In genomic region chr20:25038591-25039015, GRCh38 we compare ENCODE assay signal across 15 cellular contexts. TPM values are rescaled to one million over a fixed set of nuclear protein-coding genes. Genes with fewer than 3 reads are reported as not detected.
DNase-seq lines count a peak whose midpoint lies in the region; ATAC-seq, FAIRE-seq and TF ChIP-seq lines count a peak whose summit lies in the region.
"Had no signal": no experiment of that assay in that cellular context is flagged by ENCODE, and none has a peak within 500 bp of the region (broad histone marks: within the 10 kb centered on the region; RNA-seq: fewer than 3 reads in every experiment).

No MANE protein-coding gene starts in this region.

- H3K9me3 Mint-ChIP-seq in CD14-positive monocyte = no peaks in the 10 kb centered on the region
- H3K9me3 Mint-ChIP-seq in HFFc6 = no peaks in the 10 kb centered on the region

- DNase-seq in CD14-positive monocyte (ENCODE audit: low spot score) (peak; percentile 23), NCI-H69 (lab: John Stamatoyannopoulos, UW) (peak; percentile 52), small intestine (no peak), HFFc6 (no peak), NCI-H2107 treated with DMSO at 0.1 percent for 48 hours (lab: John Stamatoyannopoulos, UW; ENCODE audit: unreplicated experiment) (no peak)
- DNase-seq: activated T-cell treated with anti-CD3 and anti-CD28 coated beads for 4 hours, GM23248, IMR-90 had no signal

- ATAC-seq in gastroesophageal sphincter = no peak
- no peak for ATAC-seq in GM21360 (IDR thresholded peaks at IDR 0.05; ENCODE audit: unreplicated experiment)
- ATAC-seq in HG03095 (IDR thresholded peaks at IDR 0.05; ENCODE audit: unreplicated experiment) = no peak

- H3K4me1 ChIP-seq in gastroesophageal sphincter = peaks cover 11 to 99% (median 93%) of the 10 kb centered on the region in 3 donors
- peaks cover 43 to 46% of the 10 kb centered on the region in 2 donors for H3K4me1 ChIP-seq in small intestine (ENCODE audit: control insufficient read depth in 2 of 2, insufficient read depth in 1 of 2, low read depth in 1 of 2, low read length in 1 of 2)

- H3K9me3 ChIP-seq in gastroesophageal sphincter (no peaks in the 10 kb centered on the region), small intestine (ENCODE audit: control insufficient read depth, low read depth) (no peaks in the 10 kb centered on the region)

- H3K36me3 ChIP-seq in gastroesophageal sphincter (no peaks in the 10 kb centered on the region), small intestine (ENCODE audit: control insufficient read depth in 2 of 2, insufficient read depth in 2 of 2, low read length in 2 of 2) (peaks cover 0 to 2% of the 10 kb centered on the region in 2 donors)

- H3K27ac Mint-ChIP-seq in CD14-positive monocyte (peak overlapping the region in 1 of 7 donors; percentile 26), HFFc6 (no peak overlapping the region)

- H3K4me1 Mint-ChIP-seq in CD14-positive monocyte (peaks cover 40% of the 10 kb centered on the region), HFFc6 (ENCODE audit: low read depth) (peaks cover 13% of the 10 kb centered on the region)

- no peak for FAIRE-seq in small intestine (lab: Jason Lieb, UNC)
- FAIRE-seq: bronchial epithelial cell, islet of Langerhans, RCC 7860 had no signal

- H3K36me3 Mint-ChIP-seq in CD14-positive monocyte = peaks cover 3 to 12% of the 10 kb centered on the region in 2 donors
- no peaks in the 10 kb centered on the region for H3K36me3 Mint-ChIP-seq in HFFc6 (ENCODE audit: low read depth)

- H3K27ac ChIP-seq in gastroesophageal sphincter (peak overlapping the region; percentile 83 to 92 (median 87)), small intestine (ENCODE audit: low read depth in 1 of 2, low read length in 1 of 2) (peak overlapping the region; percentile 63 to 64)
- H3K27ac ChIP-seq: GM23248 had no signal

- H3K27me3 Mint-ChIP-seq in CD14-positive monocyte (ENCODE audit: low read depth in 3 of 3) (no peaks in the 10 kb centered on the region), HFFc6 (ENCODE audit: insufficient read depth) (peaks cover 10% of the 10 kb centered on the region)

- TF ChIP-seq CTCF in CD14-positive monocyte (IDR thresholded peaks at IDR 0.05) = no peak
- TF ChIP-seq CTCF in gastroesophageal sphincter (IDR thresholded peaks at IDR 0.05) = no peak
- TF ChIP-seq CTCF in HFFc6 (IDR thresholded peaks at IDR 0.05) = no peak

- intact Hi-C loops in CD14-positive monocyte (cut with micrococcal nuclease) = no loop called here

- WGBS in gastroesophageal sphincter (ENCODE audit: low coverage in 1 of 2), 2 donors = 50 to 85% methylated on average over 2 to 3 of the region's 6 CpGs
- WGBS in small intestine, 3 donors = 56 to 80% (median 65%) methylated on average over 5 to 6 of the region's 6 CpGs

- no peak overlapping the region for H3K4me3 ChIP-seq in gastroesophageal sphincter
- no peak overlapping the region for H3K4me3 ChIP-seq in small intestine (ENCODE audit: low read depth in 1 of 2, low read length in 2 of 2)
- H3K4me3 ChIP-seq: GM23248 had no signal

- no peak for TF ChIP-seq EP300 in gastroesophageal sphincter (IDR thresholded peaks at IDR 0.05)

- TF ChIP-seq POLR2A in gastroesophageal sphincter (IDR thresholded peaks at IDR 0.05) = no peak

- H3K4me3 Mint-ChIP-seq in CD14-positive monocyte = no peak overlapping the region
- no peak overlapping the region for H3K4me3 Mint-ChIP-seq in HFFc6

- H3K27me3 ChIP-seq in gastroesophageal sphincter (no peaks in the 10 kb centered on the region), small intestine (ENCODE audit: control insufficient read depth in 2 of 2, insufficient read depth in 2 of 2, low read length in 2 of 2) (no peaks in the 10 kb centered on the region)

RNA-seq across cellular contexts. Expression of gene ACSS1, which starts 19.3 kb away (rescaled TPM):
- polyA plus RNA-seq in CD14-positive monocyte (10 to 100 TPM; 27.6 to 32.0 TPM), small intestine (10 to 100 TPM; 27.9 to 65.8 (median 45.1) TPM)
- 100 to 1,000 TPM in 1 of 4 donors, 10 to 100 TPM in 3; 44.7 to 105 (median 61.6) TPM for total RNA-seq in gastroesophageal sphincter
- total RNA-seq in HFFc6 (2021; fragmentation: NEBNext Ultra II Directional; extraction: Animal tissue kit (Norgen Biotek cat#: 25700)) = 1 to 10 TPM in 5 of 6 experiments, under 1 TPM in 1; 0.80 to 1.4 (median 1.2) TPM

RNA-seq across cellular contexts. Expression of gene VSX1, which starts 43.3 kb away (rescaled TPM):
- polyA plus RNA-seq in CD14-positive monocyte (not detected), small intestine (under 1 TPM in 1 of 3 donors, not detected in 2; 0.04 TPM)
- total RNA-seq in gastroesophageal sphincter = not detected
- total RNA-seq in HFFc6 (2021; fragmentation: NEBNext Ultra II Directional; extraction: Animal tissue kit (Norgen Biotek cat#: 25700)) = not detected
- total RNA-seq: bronchial epithelial cell, GM23248, IMR-90 had no signal
- polyA plus RNA-seq: BJ, GM23248, IMR-90 had no signal

RNA-seq across cellular contexts. Expression of gene APMAP, which starts 46.1 kb away (rescaled TPM):
- polyA plus RNA-seq in CD14-positive monocyte (10 to 100 TPM; 73.2 to 74.0 TPM), small intestine (10 to 100 TPM; 12.3 to 50.9 (median 18.6) TPM)
- total RNA-seq in gastroesophageal sphincter = 10 to 100 TPM; 24.3 to 46.8 (median 35.9) TPM
- total RNA-seq in HFFc6 (2021; fragmentation: NEBNext Ultra II Directional; extraction: Animal tissue kit (Norgen Biotek cat#: 25700)) = 100 to 1,000 TPM; 119 to 137 (median 129) TPM

Comparison
In these comparisons a context has a peak if more than half of its experiments do, and no peak if none do; other contexts are left out.
1. DNase-seq: peak in CD14-positive monocyte (single experiment) and NCI-H69 (single experiment); none in small intestine (single experiment), HFFc6 (single experiment) and NCI-H2107 treated with DMSO at 0.1 percent for 48 hours (single experiment).
2. RNA of gene ACSS1, which starts 19.3 kb away (total RNA-seq): 44.7 to 105 TPM in gastroesophageal sphincter; 0.80 to 1.4 TPM in HFFc6; every median in the first group is over 10 times any median in the second.